ENCODE assay signal across 1 cellular context in the genomic region with DNA sequence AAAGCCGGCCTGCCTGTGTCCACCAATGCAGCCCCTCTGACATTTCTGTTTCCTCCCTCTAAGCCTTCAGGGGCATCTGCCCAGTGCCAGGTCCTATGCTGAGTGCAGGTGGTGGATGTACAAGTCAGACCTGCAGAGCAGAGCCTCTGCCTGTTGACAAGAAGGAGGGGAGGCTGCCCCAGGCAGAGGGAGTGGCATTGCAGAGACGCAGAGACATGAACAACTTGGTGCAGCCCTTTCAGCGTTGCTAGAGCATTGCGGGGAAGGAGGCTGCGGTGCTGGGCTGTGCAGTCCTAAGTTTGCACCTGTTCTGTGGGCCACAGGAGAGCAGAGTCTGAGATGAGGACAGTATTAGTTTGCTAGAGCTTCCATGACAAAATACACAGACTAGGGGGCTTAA.
TF ChIP-seq lines count a peak whose summit lies in the region.

No MANE protein-coding gene starts in this region.

TF ChIP-seq in SK-N-SH, 30 proteins besides CTCF, POLR2A, EP300 and RAD21 (continued from another document):
- TF ChIP-seq, protein P1, sequence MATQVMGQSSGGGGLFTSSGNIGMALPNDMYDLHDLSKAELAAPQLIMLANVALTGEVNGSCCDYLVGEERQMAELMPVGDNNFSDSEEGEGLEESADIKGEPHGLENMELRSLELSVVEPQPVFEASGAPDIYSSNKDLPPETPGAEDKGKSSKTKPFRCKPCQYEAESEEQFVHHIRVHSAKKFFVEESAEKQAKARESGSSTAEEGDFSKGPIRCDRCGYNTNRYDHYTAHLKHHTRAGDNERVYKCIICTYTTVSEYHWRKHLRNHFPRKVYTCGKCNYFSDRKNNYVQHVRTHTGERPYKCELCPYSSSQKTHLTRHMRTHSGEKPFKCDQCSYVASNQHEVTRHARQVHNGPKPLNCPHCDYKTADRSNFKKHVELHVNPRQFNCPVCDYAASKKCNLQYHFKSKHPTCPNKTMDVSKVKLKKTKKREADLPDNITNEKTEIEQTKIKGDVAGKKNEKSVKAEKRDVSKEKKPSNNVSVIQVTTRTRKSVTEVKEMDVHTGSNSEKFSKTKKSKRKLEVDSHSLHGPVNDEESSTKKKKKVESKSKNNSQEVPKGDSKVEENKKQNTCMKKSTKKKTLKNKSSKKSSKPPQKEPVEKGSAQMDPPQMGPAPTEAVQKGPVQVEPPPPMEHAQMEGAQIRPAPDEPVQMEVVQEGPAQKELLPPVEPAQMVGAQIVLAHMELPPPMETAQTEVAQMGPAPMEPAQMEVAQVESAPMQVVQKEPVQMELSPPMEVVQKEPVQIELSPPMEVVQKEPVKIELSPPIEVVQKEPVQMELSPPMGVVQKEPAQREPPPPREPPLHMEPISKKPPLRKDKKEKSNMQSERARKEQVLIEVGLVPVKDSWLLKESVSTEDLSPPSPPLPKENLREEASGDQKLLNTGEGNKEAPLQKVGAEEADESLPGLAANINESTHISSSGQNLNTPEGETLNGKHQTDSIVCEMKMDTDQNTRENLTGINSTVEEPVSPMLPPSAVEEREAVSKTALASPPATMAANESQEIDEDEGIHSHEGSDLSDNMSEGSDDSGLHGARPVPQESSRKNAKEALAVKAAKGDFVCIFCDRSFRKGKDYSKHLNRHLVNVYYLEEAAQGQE (IDR thresholded peaks at IDR 0.05; ENCODE audit: low read depth, low read length), result no peak
- TF ChIP-seq, protein P2, sequence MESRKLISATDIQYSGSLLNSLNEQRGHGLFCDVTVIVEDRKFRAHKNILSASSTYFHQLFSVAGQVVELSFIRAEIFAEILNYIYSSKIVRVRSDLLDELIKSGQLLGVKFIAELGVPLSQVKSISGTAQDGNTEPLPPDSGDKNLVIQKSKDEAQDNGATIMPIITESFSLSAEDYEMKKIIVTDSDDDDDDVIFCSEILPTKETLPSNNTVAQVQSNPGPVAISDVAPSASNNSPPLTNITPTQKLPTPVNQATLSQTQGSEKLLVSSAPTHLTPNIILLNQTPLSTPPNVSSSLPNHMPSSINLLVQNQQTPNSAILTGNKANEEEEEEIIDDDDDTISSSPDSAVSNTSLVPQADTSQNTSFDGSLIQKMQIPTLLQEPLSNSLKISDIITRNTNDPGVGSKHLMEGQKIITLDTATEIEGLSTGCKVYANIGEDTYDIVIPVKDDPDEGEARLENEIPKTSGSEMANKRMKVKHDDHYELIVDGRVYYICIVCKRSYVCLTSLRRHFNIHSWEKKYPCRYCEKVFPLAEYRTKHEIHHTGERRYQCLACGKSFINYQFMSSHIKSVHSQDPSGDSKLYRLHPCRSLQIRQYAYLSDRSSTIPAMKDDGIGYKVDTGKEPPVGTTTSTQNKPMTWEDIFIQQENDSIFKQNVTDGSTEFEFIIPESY (IDR thresholded peaks at IDR 0.05; ENCODE audit: borderline replicate concordance, low read depth), result no peak
- TF ChIP-seq, protein P3, sequence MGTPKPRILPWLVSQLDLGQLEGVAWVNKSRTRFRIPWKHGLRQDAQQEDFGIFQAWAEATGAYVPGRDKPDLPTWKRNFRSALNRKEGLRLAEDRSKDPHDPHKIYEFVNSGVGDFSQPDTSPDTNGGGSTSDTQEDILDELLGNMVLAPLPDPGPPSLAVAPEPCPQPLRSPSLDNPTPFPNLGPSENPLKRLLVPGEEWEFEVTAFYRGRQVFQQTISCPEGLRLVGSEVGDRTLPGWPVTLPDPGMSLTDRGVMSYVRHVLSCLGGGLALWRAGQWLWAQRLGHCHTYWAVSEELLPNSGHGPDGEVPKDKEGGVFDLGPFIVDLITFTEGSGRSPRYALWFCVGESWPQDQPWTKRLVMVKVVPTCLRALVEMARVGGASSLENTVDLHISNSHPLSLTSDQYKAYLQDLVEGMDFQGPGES (IDR thresholded peaks at IDR 0.05; ENCODE audit: low read depth, low read length), result no peak
- no peak for TF ChIP-seq RCOR1 (IDR thresholded peaks at IDR 0.05; ENCODE audit: low read length)
- TF ChIP-seq TCF12 (IDR thresholded peaks at IDR 0.05), result no peak
- TF ChIP-seq YY1 (IDR thresholded peaks at IDR 0.05; ENCODE audit: low read depth), result no peak
- TF ChIP-seq, protein P4, sequence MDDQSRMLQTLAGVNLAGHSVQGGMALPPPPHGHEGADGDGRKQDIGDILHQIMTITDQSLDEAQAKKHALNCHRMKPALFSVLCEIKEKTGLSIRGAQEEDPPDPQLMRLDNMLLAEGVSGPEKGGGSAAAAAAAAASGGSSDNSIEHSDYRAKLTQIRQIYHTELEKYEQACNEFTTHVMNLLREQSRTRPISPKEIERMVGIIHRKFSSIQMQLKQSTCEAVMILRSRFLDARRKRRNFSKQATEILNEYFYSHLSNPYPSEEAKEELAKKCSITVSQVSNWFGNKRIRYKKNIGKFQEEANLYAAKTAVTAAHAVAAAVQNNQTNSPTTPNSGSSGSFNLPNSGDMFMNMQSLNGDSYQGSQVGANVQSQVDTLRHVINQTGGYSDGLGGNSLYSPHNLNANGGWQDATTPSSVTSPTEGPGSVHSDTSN (IDR thresholded peaks at IDR 0.05), result no peak
- TF ChIP-seq FOXM1 (IDR thresholded peaks at IDR 0.05; ENCODE audit: low read depth), result no peak
- no peak for TF ChIP-seq JUND (IDR thresholded peaks at IDR 0.05)
- no peak for TF ChIP-seq SMC3 (IDR thresholded peaks at IDR 0.05; ENCODE audit: low read depth, low read length)
